ENCODE assay signal across 8 cellular contexts in the genomic region with DNA sequence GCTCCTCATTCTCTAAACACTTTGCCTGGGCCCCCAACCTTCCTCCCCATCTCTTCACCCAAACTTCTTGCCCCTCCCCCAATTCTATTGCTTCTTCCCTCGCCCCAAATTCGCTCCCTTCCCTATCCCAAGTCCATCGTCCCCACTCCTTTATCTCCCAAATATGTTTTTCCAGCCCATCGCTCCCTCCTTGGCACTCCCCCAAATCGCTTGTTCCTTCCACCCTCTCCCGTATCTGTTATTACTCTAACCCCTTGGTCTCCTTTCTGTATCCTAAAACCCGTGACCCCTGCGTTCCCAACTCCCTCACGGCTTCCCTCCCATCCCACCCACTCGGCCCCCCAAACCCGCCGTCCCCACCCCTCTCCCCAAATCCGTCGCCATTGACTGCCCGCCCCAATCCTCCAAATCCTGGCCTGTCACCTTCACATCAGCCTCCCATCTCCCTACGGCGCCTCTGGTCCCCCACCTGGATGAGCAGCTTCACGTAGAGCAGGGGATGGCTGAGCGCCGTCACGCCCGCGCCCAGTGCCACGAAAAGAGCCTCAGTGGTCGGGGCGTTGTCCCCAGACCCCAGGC. TPM values are rescaled to one million over a fixed set of nuclear protein-coding genes. Genes with fewer than 3 reads are reported as not detected.
DNase-seq lines count a peak whose midpoint lies in the region; ATAC-seq and TF ChIP-seq lines count a peak whose summit lies in the region.

No MANE protein-coding gene starts in this region.

- H3K4me3 Mint-ChIP-seq in endodermal cell, result no peak overlapping the region

- peak; percentile 22 for ATAC-seq in GM18868 (IDR thresholded peaks at IDR 0.05; ENCODE audit: unreplicated experiment)
- ATAC-seq in left lobe of liver, result no peak

- peaks cover 3% of the 10 kb centered on the region for H3K4me1 ChIP-seq in endodermal cell (ENCODE audit: control insufficient read depth, insufficient read depth, low read length)

- peaks cover 19% of the 10 kb centered on the region for H3K4me1 Mint-ChIP-seq in endodermal cell

- H3K36me3 ChIP-seq in KOPT-K1 (ENCODE audit: insufficient read depth, low read length) (peaks cover 36% of the 10 kb centered on the region), endodermal cell (ENCODE audit: control insufficient read depth, insufficient read depth, low read length) (peaks cover 25% of the 10 kb centered on the region)

- H3K27me3 Mint-ChIP-seq in endodermal cell (ENCODE audit: insufficient read depth), result peaks cover 3% of the 10 kb centered on the region

- H3K27ac ChIP-seq in KOPT-K1 (ENCODE audit: low read depth, low read length, poor library complexity, severe bottlenecking) (peak overlapping the region; percentile 97), endodermal cell (ENCODE audit: low read depth, low read length) (peak overlapping the region; percentile 62)

- no peak for TF ChIP-seq CTCF in endodermal cell (conservative IDR thresholded peaks at IDR 0.05)

- 0% methylated on average over 8 to 26 of the region's 26 CpGs for WGBS in endodermal cell (ENCODE audit: insufficient coverage in 1 of 2, insufficient read length in 1 of 2), 2 experiments

- no peak overlapping the region for H3K27ac Mint-ChIP-seq in endodermal cell

- H3K9ac ChIP-seq in endodermal cell (ENCODE audit: extremely low read depth, low read length, poor library complexity, severe bottlenecking), result peak overlapping the region; percentile 89

- no peaks in the 10 kb centered on the region for H3K27me3 ChIP-seq in endodermal cell (ENCODE audit: control insufficient read depth, insufficient read depth, low read length, poor library complexity, severe bottlenecking)

- peak overlapping the region; percentile 99 for H3K4me3 ChIP-seq in endodermal cell (ENCODE audit: low read length)
- H3K4me3 ChIP-seq in skeletal muscle cell (ENCODE audit: low read depth, low read length), result peak overlapping the region; percentile 98

- peaks cover 7% of the 10 kb centered on the region for H3K36me3 Mint-ChIP-seq in endodermal cell (ENCODE audit: low read depth)

- no peaks in the 10 kb centered on the region for H3K9me3 ChIP-seq in KOPT-K1 (ENCODE audit: insufficient read depth, low read length, poor library complexity, severe bottlenecking)
- H3K9me3 ChIP-seq in endodermal cell (ENCODE audit: control insufficient read depth, low read length), result no peaks in the 10 kb centered on the region

- no peaks in the 10 kb centered on the region for H3K9me3 Mint-ChIP-seq in endodermal cell

- DNase-seq in endodermal cell (no peak), skeletal muscle cell (ENCODE audit: low read depth) (no peak), foreskin melanocyte (no peak), putamen (ENCODE audit: low spot score) (no peak), left lobe of liver (ENCODE audit: low spot score) (no peak)
- no peak for DNase-seq in effector CD8-positive, alpha-beta T cell (lab: John Stamatoyannopoulos, UW)

RNA-seq across cellular contexts. Expression of gene MTCH1, which starts 0.5 kb away (rescaled TPM):
- total RNA-seq in endodermal cell (100 to 1,000 TPM; 226 to 235 TPM), left lobe of liver (63.8 TPM)
- polyA plus RNA-seq in endodermal cell (2013, experiment 1 of 2), result 162 TPM
- polyA plus RNA-seq in endodermal cell (2013, experiment 2 of 2), result 156 TPM

RNA-seq across cellular contexts. Expression of gene FGD2, which starts 20.0 kb away (rescaled TPM):
- not detected for total RNA-seq in endodermal cell
- polyA plus RNA-seq in endodermal cell (2013, experiment 1 of 2), result not detected
- polyA plus RNA-seq in endodermal cell (2013, experiment 2 of 2), result not detected
- 10.3 TPM for total RNA-seq in left lobe of liver

RNA-seq across cellular contexts. Expression of gene PI16, which starts 30.9 kb away (rescaled TPM):
- not detected for total RNA-seq in endodermal cell
- not detected for polyA plus RNA-seq in endodermal cell (2013, experiment 1 of 2)
- polyA plus RNA-seq in endodermal cell (2013, experiment 2 of 2), result not detected
- total RNA-seq in left lobe of liver, result not detected

Comparison
In these comparisons a context has a peak if more than half of its experiments do, and no peak if none do; other contexts are left out.
1. RNA of gene FGD2, which starts 20.0 kb away (total RNA-seq): 10.3 TPM in left lobe of liver (single experiment); not detected in endodermal cell; every median in the first group is over 10 times any median in the second.